Comparison of ENCODE assay signal across 1 cellular context in the genomic region with DNA sequence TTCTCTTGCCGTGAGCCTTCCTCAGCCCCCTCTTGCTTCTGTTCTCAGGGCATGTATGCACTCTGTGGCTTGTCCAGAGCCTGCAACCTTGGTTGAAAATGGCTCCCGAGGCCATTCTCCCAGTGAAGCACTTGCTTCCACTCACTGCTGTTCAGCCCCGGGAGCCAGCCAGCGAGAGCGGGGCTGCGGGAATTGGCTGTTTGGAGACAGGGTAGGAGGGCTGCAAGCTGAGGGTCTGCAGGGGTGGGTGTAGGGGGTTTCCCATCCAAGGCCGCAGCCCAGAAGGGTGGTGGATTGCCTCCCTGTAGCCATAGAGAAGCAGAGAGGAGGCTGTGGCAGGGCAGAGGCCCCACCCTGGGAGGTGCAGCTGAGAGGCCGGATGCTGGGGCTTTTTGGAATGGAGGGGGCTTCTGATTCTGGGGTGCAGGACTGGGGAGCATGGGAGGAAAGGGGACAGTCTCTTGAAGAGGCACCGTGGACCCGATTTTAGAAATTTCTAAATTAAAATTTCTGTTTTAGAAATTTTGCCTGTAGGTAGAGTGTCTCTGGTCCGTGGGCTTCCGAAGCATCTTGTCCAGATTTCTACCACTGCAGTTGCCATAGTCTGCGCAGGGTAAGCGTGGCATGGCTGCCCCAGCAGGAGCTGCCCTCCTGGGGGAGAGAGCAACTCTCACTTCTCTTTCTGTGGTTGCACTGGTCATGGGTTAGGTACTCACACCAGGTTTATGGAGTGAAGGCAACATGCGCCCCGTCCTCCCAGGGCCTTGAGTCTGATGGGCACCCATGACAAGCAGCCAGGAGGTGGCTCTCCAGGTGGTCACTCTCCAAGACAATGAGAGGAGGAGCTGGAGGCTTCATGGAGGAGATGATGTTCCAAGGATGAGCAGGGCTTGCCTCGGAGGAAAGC.
TF ChIP-seq lines count a peak whose summit lies in the region.

No MANE protein-coding gene starts in this region.

TF ChIP-seq in GM23338, 12 proteins besides CTCF, POLR2A, EP300 and RAD21:
- TF ChIP-seq, protein P1, sequence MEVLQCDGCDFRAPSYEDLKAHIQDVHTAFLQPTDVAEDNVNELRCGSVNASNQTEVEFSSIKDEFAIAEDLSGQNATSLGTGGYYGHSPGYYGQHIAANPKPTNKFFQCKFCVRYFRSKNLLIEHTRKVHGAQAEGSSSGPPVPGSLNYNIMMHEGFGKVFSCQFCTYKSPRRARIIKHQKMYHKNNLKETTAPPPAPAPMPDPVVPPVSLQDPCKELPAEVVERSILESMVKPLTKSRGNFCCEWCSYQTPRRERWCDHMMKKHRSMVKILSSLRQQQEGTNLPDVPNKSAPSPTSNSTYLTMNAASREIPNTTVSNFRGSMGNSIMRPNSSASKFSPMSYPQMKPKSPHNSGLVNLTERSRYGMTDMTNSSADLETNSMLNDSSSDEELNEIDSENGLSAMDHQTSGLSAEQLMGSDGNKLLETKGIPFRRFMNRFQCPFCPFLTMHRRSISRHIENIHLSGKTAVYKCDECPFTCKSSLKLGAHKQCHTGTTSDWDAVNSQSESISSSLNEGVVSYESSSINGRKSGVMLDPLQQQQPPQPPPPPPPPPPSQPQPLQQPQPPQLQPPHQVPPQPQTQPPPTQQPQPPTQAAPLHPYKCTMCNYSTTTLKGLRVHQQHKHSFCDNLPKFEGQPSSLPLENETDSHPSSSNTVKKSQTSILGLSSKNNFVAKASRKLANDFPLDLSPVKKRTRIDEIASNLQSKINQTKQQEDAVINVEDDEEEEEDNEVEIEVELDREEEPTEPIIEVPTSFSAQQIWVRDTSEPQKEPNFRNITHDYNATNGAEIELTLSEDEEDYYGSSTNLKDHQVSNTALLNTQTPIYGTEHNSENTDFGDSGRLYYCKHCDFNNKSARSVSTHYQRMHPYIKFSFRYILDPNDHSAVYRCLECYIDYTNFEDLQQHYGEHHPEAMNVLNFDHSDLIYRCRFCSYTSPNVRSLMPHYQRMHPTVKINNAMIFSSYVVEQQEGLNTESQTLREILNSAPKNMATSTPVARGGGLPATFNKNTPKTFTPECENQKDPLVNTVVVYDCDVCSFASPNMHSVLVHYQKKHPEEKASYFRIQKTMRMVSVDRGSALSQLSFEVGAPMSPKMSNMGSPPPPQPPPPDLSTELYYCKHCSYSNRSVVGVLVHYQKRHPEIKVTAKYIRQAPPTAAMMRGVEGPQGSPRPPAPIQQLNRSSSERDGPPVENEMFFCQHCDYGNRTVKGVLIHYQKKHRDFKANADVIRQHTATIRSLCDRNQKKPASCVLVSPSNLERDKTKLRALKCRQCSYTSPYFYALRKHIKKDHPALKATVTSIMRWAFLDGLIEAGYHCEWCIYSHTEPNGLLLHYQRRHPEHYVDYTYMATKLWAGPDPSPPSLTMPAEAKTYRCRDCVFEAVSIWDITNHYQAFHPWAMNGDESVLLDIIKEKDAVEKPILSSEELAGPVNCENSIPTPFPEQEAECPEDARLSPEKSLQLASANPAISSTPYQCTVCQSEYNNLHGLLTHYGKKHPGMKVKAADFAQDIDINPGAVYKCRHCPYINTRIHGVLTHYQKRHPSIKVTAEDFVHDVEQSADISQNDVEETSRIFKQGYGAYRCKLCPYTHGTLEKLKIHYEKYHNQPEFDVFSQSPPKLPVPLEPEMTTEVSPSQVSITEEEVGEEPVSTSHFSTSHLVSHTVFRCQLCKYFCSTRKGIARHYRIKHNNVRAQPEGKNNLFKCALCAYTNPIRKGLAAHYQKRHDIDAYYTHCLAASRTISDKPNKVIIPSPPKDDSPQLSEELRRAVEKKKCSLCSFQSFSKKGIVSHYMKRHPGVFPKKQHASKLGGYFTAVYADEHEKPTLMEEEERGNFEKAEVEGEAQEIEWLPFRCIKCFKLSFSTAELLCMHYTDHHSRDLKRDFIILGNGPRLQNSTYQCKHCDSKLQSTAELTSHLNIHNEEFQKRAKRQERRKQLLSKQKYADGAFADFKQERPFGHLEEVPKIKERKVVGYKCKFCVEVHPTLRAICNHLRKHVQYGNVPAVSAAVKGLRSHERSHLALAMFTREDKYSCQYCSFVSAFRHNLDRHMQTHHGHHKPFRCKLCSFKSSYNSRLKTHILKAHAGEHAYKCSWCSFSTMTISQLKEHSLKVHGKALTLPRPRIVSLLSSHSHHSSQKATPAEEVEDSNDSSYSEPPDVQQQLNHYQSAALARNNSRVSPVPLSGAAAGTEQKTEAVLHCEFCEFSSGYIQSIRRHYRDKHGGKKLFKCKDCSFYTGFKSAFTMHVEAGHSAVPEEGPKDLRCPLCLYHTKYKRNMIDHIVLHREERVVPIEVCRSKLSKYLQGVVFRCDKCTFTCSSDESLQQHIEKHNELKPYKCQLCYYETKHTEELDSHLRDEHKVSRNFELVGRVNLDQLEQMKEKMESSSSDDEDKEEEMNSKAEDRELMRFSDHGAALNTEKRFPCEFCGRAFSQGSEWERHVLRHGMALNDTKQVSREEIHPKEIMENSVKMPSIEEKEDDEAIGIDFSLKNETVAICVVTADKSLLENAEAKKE (CRISPR knock-in tag; IDR thresholded peaks at IDR 0.05): no peak
- TF ChIP-seq EZH2 (IDR thresholded peaks at IDR 0.05; ENCODE audit: low read depth, unreplicated experiment) (no peak), POLR2AphosphoS5 (IDR thresholded peaks at IDR 0.05; ENCODE audit: low read depth) (no peak), JUNB (IDR thresholded peaks at IDR 0.05; ENCODE audit: unreplicated experiment) (no peak), ZNF331 (CRISPR knock-in tag; IDR thresholded peaks at IDR 0.05; ENCODE audit: low read depth) (no peak), NANOG (IDR thresholded peaks at IDR 0.05; ENCODE audit: borderline replicate concordance) (no peak), EZH2phosphoT487 (IDR thresholded peaks at IDR 0.05; ENCODE audit: unreplicated experiment) (no peak), CREB1 (CRISPR knock-in tag; IDR thresholded peaks at IDR 0.05; ENCODE audit: low read depth) (no peak), ZNF114 (CRISPR knock-in tag; IDR thresholded peaks at IDR 0.05) (no peak), STAT1 (IDR thresholded peaks at IDR 0.05; ENCODE audit: unreplicated experiment) (no peak)
- TF ChIP-seq, protein P2, sequence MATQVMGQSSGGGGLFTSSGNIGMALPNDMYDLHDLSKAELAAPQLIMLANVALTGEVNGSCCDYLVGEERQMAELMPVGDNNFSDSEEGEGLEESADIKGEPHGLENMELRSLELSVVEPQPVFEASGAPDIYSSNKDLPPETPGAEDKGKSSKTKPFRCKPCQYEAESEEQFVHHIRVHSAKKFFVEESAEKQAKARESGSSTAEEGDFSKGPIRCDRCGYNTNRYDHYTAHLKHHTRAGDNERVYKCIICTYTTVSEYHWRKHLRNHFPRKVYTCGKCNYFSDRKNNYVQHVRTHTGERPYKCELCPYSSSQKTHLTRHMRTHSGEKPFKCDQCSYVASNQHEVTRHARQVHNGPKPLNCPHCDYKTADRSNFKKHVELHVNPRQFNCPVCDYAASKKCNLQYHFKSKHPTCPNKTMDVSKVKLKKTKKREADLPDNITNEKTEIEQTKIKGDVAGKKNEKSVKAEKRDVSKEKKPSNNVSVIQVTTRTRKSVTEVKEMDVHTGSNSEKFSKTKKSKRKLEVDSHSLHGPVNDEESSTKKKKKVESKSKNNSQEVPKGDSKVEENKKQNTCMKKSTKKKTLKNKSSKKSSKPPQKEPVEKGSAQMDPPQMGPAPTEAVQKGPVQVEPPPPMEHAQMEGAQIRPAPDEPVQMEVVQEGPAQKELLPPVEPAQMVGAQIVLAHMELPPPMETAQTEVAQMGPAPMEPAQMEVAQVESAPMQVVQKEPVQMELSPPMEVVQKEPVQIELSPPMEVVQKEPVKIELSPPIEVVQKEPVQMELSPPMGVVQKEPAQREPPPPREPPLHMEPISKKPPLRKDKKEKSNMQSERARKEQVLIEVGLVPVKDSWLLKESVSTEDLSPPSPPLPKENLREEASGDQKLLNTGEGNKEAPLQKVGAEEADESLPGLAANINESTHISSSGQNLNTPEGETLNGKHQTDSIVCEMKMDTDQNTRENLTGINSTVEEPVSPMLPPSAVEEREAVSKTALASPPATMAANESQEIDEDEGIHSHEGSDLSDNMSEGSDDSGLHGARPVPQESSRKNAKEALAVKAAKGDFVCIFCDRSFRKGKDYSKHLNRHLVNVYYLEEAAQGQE (IDR thresholded peaks at IDR 0.05; ENCODE audit: unreplicated experiment): no peak
- TF ChIP-seq, protein P3, sequence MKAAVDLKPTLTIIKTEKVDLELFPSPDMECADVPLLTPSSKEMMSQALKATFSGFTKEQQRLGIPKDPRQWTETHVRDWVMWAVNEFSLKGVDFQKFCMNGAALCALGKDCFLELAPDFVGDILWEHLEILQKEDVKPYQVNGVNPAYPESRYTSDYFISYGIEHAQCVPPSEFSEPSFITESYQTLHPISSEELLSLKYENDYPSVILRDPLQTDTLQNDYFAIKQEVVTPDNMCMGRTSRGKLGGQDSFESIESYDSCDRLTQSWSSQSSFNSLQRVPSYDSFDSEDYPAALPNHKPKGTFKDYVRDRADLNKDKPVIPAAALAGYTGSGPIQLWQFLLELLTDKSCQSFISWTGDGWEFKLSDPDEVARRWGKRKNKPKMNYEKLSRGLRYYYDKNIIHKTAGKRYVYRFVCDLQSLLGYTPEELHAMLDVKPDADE (IDR thresholded peaks at IDR 0.05): no peak
